In genomic region chr7:78350926-78351325, GRCh38 we compare ENCODE assay signal across 22 cellular contexts.
"Had no signal": no experiment of that assay in that cellular context is flagged by ENCODE, and none has a peak within 500 bp of the region (broad histone marks: within the 10 kb centered on the region; RNA-seq: fewer than 3 reads in every experiment).

No MANE protein-coding gene starts in this region.

- H3K9me3 ChIP-seq: heart right ventricle, left ventricle myocardium inferior, neutrophil, testis, tibial nerve, upper lobe of right lung, vagina had no signal

- H3K36me3 Mint-ChIP-seq: naive thymus-derived CD4-positive, alpha-beta T cell; stimulated activated naive B cell treated with anti-CD40 and anti-IgM and Interleukin-4, amounts not matched to agents 10 μg/mL and 1 μg/mL and 100 μg/mL, for 72 hours had no signal

- H3K27ac ChIP-seq: heart right ventricle, left ventricle myocardium inferior, neutrophil, testis, tibial nerve, upper lobe of right lung, vagina had no signal

- H3K9me3 Mint-ChIP-seq: stimulated activated naive B cell treated with anti-CD40 and anti-IgM and Interleukin-4, amounts not matched to agents 10 μg/mL and 1 μg/mL and 100 μg/mL, for 72 hours; stimulated activated naive CD8-positive, alpha-beta T cell treated with anti-CD3 and anti-CD28 coated beads, Interleukin-15, amount 100 ng/mL, for 72 hours had no signal

- H3K4me3 ChIP-seq: heart right ventricle, left ventricle myocardium inferior, lung, testis, tibial nerve, upper lobe of right lung, vagina had no signal

- H3K27me3 ChIP-seq: heart right ventricle, neutrophil, testis, tibial nerve, upper lobe of right lung, vagina had no signal

- H3K4me1 ChIP-seq: testis, tibial nerve, upper lobe of right lung, vagina had no signal

- H3K4me1 Mint-ChIP-seq: naive thymus-derived CD4-positive, alpha-beta T cell; stimulated activated naive B cell treated with anti-CD40 and anti-IgM and Interleukin-4, amounts not matched to agents 10 μg/mL and 1 μg/mL and 100 μg/mL, for 72 hours; stimulated activated naive CD8-positive, alpha-beta T cell treated with anti-CD3 and anti-CD28 coated beads, Interleukin-15, amount 100 ng/mL, for 72 hours had no signal

- H3K27me3 Mint-ChIP-seq: stimulated activated naive B cell treated with anti-CD40 and anti-IgM and Interleukin-4, amounts not matched to agents 10 μg/mL and 1 μg/mL and 100 μg/mL, for 72 hours; stimulated activated naive CD8-positive, alpha-beta T cell treated with anti-CD3 and anti-CD28 coated beads, Interleukin-15, amount 100 ng/mL, for 72 hours had no signal

- FAIRE-seq: endometrium, frontal cortex had no signal

- DNase-seq: effector memory CD4-positive, alpha-beta T cell; heart right ventricle; hypothalamus; islet precursor cell; left ventricle myocardium inferior; mesenchymal stem cell; naive thymus-derived CD4-positive, alpha-beta T cell; posterior cingulate gyrus; stimulated activated CD4-positive, alpha-beta T cell treated with anti-CD3 and anti-CD28 coated beads, Interleukin-2, amount 100 ng/mL, for 24 hours; stimulated activated CD4-positive, alpha-beta T cell treated with anti-CD3 and anti-CD28 coated beads, Interleukin-4, amount 100 ng/mL, for 4 hours; stimulated activated naive B cell treated with anti-CD40 and anti-IgM and Interleukin-4, amounts not matched to agents 10 μg/mL and 1 μg/mL and 100 μg/mL, for 72 hours; stimulated activated naive CD8-positive, alpha-beta T cell treated with anti-CD3 and anti-CD28 coated beads, Interleukin-15, amount 100 ng/mL, for 72 hours; testis; upper lobe of right lung had no signal

- H3K36me3 ChIP-seq: left ventricle myocardium inferior, neutrophil, tibial nerve, upper lobe of right lung, vagina had no signal

- H3K27ac Mint-ChIP-seq: naive thymus-derived CD4-positive, alpha-beta T cell; stimulated activated naive B cell treated with anti-CD40 and anti-IgM and Interleukin-4, amounts not matched to agents 10 μg/mL and 1 μg/mL and 100 μg/mL, for 72 hours; stimulated activated naive CD8-positive, alpha-beta T cell treated with anti-CD3 and anti-CD28 coated beads, Interleukin-15, amount 100 ng/mL, for 72 hours had no signal

- ATAC-seq: esophagus mucosa; heart right ventricle; naive thymus-derived CD4-positive, alpha-beta T cell; sciatic nerve; stimulated activated naive B cell treated with anti-CD40 and anti-IgM and Interleukin-4, amounts not matched to agents 10 μg/mL and 1 μg/mL and 100 μg/mL, for 72 hours; stimulated activated naive CD8-positive, alpha-beta T cell treated with anti-CD3 and anti-CD28 coated beads, Interleukin-15, amount 100 ng/mL, for 72 hours; upper lobe of right lung had no signal

- H3K4me3 Mint-ChIP-seq: naive thymus-derived CD4-positive, alpha-beta T cell; stimulated activated naive B cell treated with anti-CD40 and anti-IgM and Interleukin-4, amounts not matched to agents 10 μg/mL and 1 μg/mL and 100 μg/mL, for 72 hours; stimulated activated naive CD8-positive, alpha-beta T cell treated with anti-CD3 and anti-CD28 coated beads, Interleukin-15, amount 100 ng/mL, for 72 hours had no signal
